9 cellular contexts compared by ENCODE assay signal in genomic region chr6:166588691-166589333, GRCh38. TPM values are rescaled to one million over a fixed set of nuclear protein-coding genes. Genes with fewer than 3 reads are reported as not detected.
DNase-seq lines count a peak whose midpoint lies in the region; ATAC-seq and TF ChIP-seq lines count a peak whose summit lies in the region.
"Had no signal": no experiment of that assay in that cellular context is flagged by ENCODE, and none has a peak within 500 bp of the region (broad histone marks: within the 10 kb centered on the region; RNA-seq: fewer than 3 reads in every experiment).

No MANE protein-coding gene starts in this region.

- no peak overlapping the region for H3K4ac ChIP-seq in H9 (ENCODE audit: low read depth, low read length)

- H3K4me2 ChIP-seq in H9 (ENCODE audit: insufficient read depth, insufficient read length, low read length) (no peak overlapping the region), hepatocyte (no peak overlapping the region)

- H3K79me2 ChIP-seq in H9 (ENCODE audit: insufficient read depth, low read length) (0 out of 2 replicates have a peak, but pooled peaks cover 2% of the 10 kb centered on the region), hepatocyte (peaks cover 51% of the 10 kb centered on the region)

- no peak overlapping the region for H2BK15ac ChIP-seq in H9 (ENCODE audit: low read depth, low read length)

- no peak overlapping the region for H3K27ac ChIP-seq in H9 (ENCODE audit: insufficient read length, low read depth, low read length)
- H3K27ac ChIP-seq in hepatocyte: no peak overlapping the region

- H3K36me3 ChIP-seq in mucosa of descending colon (ENCODE audit: low read depth): no peaks in the 10 kb centered on the region
- H3K36me3 ChIP-seq in hepatocyte (replicated peaks; ENCODE audit: insufficient read depth, low read depth): no peaks in the 10 kb centered on the region

- H4K5ac ChIP-seq in H9 (ENCODE audit: insufficient read length, low read depth, low read length): no peak overlapping the region

- H3K9ac ChIP-seq in H9 (ENCODE audit: extremely low read depth, insufficient read length, low read length): no peak overlapping the region

- DNase-seq in GM04504 (ENCODE audit: low read depth) (peak; percentile 50), H9 (peak; percentile 61), SKM-1 treated with dmso at 0.1 percent for 144 hours (lab: John Stamatoyannopoulos, UW; ENCODE audit: unreplicated experiment) (peak; percentile 53), mucosa of descending colon (no peak), hepatocyte (ENCODE audit: low spot score) (no peak)
- DNase-seq in stimulated activated CD4-positive, alpha-beta T cell treated with anti-CD3 and anti-CD28 coated beads, Interleukin-15, amount 100 ng/mL, for 24 hours: no peak

- no CpG with 5 or more reads among the region's 11 CpGs for WGBS in H9 (ENCODE audit: extremely low coverage, insufficient read length, low lambda C conversion rate)
- 79% methylated on average over 11 of the region's 11 CpGs for WGBS in hepatocyte (ENCODE audit: low lambda C conversion rate, missing lambda C conversion rate)

- no peak overlapping the region for H4K91ac ChIP-seq in H9 (ENCODE audit: insufficient read length, low read depth, low read length)

- no peak overlapping the region for H2BK20ac ChIP-seq in H9 (ENCODE audit: low read depth, low read length, poor library complexity, severe bottlenecking)

- H3K14ac ChIP-seq in H9 (ENCODE audit: insufficient read depth, low read length): no peak overlapping the region

- H2AK5ac ChIP-seq in H9 (ENCODE audit: insufficient read length, low read length): no peak overlapping the region

- TF ChIP-seq CTCF in H9 (conservative IDR thresholded peaks at IDR 0.05) (no peak), mucosa of descending colon (IDR thresholded peaks at IDR 0.05) (no peak), hepatocyte (IDR thresholded peaks at IDR 0.05; ENCODE audit: poor library complexity) (no peak)

- H2BK12ac ChIP-seq in H9 (ENCODE audit: insufficient read length, low read depth, low read length): no peak overlapping the region

- H3K9me3 ChIP-seq in H9 (ENCODE audit: control insufficient read depth, low read depth, low read length) (no peaks in the 10 kb centered on the region), mucosa of descending colon (no peaks in the 10 kb centered on the region), hepatocyte (ENCODE audit: low read depth) (no peaks in the 10 kb centered on the region)

- no peaks in the 10 kb centered on the region for H3K23me2 ChIP-seq in H9 (ENCODE audit: insufficient read length, low read depth, low read length, poor library complexity, severe bottlenecking)

- H3T11ph ChIP-seq in H9 (ENCODE audit: low read length): no peak overlapping the region

- no peaks in the 10 kb centered on the region for H3K4me1 ChIP-seq in H9 (ENCODE audit: insufficient read depth, low read length)
- H3K4me1 ChIP-seq in mucosa of descending colon (ENCODE audit: low read depth): peaks cover 6% of the 10 kb centered on the region
- no peaks in the 10 kb centered on the region for H3K4me1 ChIP-seq in hepatocyte (ENCODE audit: insufficient read depth)

- peaks cover 2% of the 10 kb centered on the region for H3K79me1 ChIP-seq in H9 (ENCODE audit: insufficient read depth, low read depth, low read length, poor library complexity, severe bottlenecking)

- no peaks in the 10 kb centered on the region for H3K27me3 Mint-ChIP-seq in H9 (ENCODE audit: low read depth)

- no peak overlapping the region for H2BK120ac ChIP-seq in H9 (ENCODE audit: low read depth, low read length, poor library complexity, severe bottlenecking)

- H3K18ac ChIP-seq in H9 (ENCODE audit: insufficient read length, low read depth, low read length): no peak overlapping the region

- H3K36me3 Mint-ChIP-seq in H9 (ENCODE audit: insufficient read depth in 1 of 3, low read depth in 3 of 3): no peaks in the 10 kb centered on the region

- no peaks in the 10 kb centered on the region for H3K27me3 ChIP-seq in H9 (ENCODE audit: insufficient read depth, low read length)
- H3K27me3 ChIP-seq in hepatocyte: no peaks in the 10 kb centered on the region

- H4K8ac ChIP-seq in H9 (replicated peaks; ENCODE audit: insufficient read length, low read depth, low read length): no peak overlapping the region

- H3K4me3 Mint-ChIP-seq in H9: no peak overlapping the region
- H3K4me3 Mint-ChIP-seq: central memory CD8-positive, alpha-beta T cell had no signal

- H2AFZ ChIP-seq in H9 (ENCODE audit: low read length) (no peak overlapping the region), hepatocyte (no peak overlapping the region)

- H2BK5ac ChIP-seq in H9 (ENCODE audit: insufficient read length, low read length): no peak overlapping the region

- no peaks in the 10 kb centered on the region for H4K20me1 ChIP-seq in H9 (ENCODE audit: control insufficient read depth, insufficient read depth, insufficient read length)
- peaks cover 3% of the 10 kb centered on the region for H4K20me1 ChIP-seq in hepatocyte (ENCODE audit: insufficient read depth, poor library complexity, severe bottlenecking)

- ATAC-seq in mucosa of descending colon (peak; percentile 18), GM21381 (IDR thresholded peaks at IDR 0.05; ENCODE audit: unreplicated experiment) (no peak), HG02981 (IDR thresholded peaks at IDR 0.05; ENCODE audit: unreplicated experiment) (no peak)

- H3K23ac ChIP-seq in H9 (ENCODE audit: insufficient read length, low read depth, low read length): no peak overlapping the region

- peak overlapping the region; percentile 10 to 53 (median 11); a peak in 5 of 7 replicates for H3K27ac Mint-ChIP-seq in H9

- no peaks in the 10 kb centered on the region for H3K9me2 ChIP-seq in hepatocyte (replicated peaks; ENCODE audit: insufficient read depth)

- intact Hi-C loops in mucosa of descending colon (cut with DNase I, micrococcal nuclease): no loop called here

- no peak overlapping the region for H3K56ac ChIP-seq in H9 (ENCODE audit: insufficient read length, low read depth, low read length)

- H3K4me1 Mint-ChIP-seq in H9: peaks cover 23 to 28% of the 10 kb centered on the region in 2 experiments
- H3K4me1 Mint-ChIP-seq: central memory CD8-positive, alpha-beta T cell had no signal

- H3K9me3 Mint-ChIP-seq in H9: no peaks in the 10 kb centered on the region
- H3K9me3 Mint-ChIP-seq: central memory CD8-positive, alpha-beta T cell had no signal

- H3K4me3 ChIP-seq in mucosa of descending colon (no peak overlapping the region), hepatocyte (no peak overlapping the region)

RNA-seq across cellular contexts. Expression of gene RAMACL, which starts 2.3 kb away (rescaled TPM):
- total RNA-seq in H9 (2021): 0.28 and 0.29 TPM in 2 replicates
- total RNA-seq in mucosa of descending colon: 1 to 10 TPM in 1 of 3 donors, under 1 TPM in 2; 0.66 to 1.7 (median 0.92) TPM
- 1.1 and 1.6 TPM in 2 replicates for total RNA-seq in hepatocyte
- 1.1 and 2.9 TPM in 2 replicates for polyA plus RNA-seq in hepatocyte

RNA-seq across cellular contexts. Expression of gene RPS6KA2, which starts 38.2 kb away (rescaled TPM):
- total RNA-seq in H9 (2021): 10.4 and 12.3 TPM in 2 replicates
- 10 to 100 TPM in 2 of 3 donors, 1 to 10 TPM in 1; 8.6 to 21.3 (median 18.7) TPM for total RNA-seq in mucosa of descending colon
- 26.3 and 29.2 TPM in 2 replicates for total RNA-seq in hepatocyte
- polyA plus RNA-seq in hepatocyte: 27.7 and 34.8 TPM in 2 replicates

Comparison
In these comparisons a context has a peak if more than half of its experiments do, and no peak if none do; other contexts are left out.
1. DNase-seq: peak in GM04504 (single experiment), H9 (single experiment) and SKM-1 treated with dmso at 0.1 percent for 144 hours (single experiment); none in mucosa of descending colon (0 of 3), hepatocyte (single experiment) and stimulated activated CD4-positive, alpha-beta T cell treated with anti-CD3 and anti-CD28 coated beads, Interleukin-15, amount 100 ng/mL, for 24 hours (single experiment).